ENCODE assay signal across 9 cellular contexts in the genomic region with DNA sequence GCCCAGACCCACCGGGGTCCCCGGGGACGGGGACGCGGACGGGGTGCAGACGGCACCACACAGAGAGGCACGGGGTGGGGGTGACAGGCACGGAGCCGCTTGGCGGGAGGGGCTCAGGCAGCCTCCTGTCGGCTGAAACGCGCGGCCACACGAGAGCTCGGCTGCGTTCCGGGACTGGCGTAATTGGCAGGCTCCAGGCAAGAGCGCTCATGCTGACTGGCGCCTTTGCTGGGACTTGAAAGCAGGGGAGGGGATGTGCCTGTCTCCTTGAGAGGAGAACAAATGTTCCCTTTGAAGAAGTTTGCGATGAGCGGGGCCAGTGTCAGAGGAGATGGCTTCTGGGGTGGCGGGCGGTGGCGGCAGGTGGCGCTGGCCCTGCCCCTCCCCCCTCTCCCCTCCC. TPM values are rescaled to one million over a fixed set of nuclear protein-coding genes. Genes with fewer than 3 reads are reported as not detected.
A peak's percentile ranks its signal among the peaks of the same experiment; 100 is the strongest.
DNase-seq lines count a peak whose midpoint lies in the region; ATAC-seq and TF ChIP-seq lines count a peak whose summit lies in the region.
"Had no signal": no experiment of that assay in that cellular context is flagged by ENCODE, and none has a peak within 500 bp of the region (broad histone marks: within the 10 kb centered on the region; RNA-seq: fewer than 3 reads in every experiment).

No MANE protein-coding gene starts in this region.

- H3K4me3 Mint-ChIP-seq in T-helper 2 cell treated with Interferon-gamma antibody and Interleukin-4, amounts not matched to agents 5 μg/mL and 100 μg/mL, for 36 hours = peak overlapping the region; percentile 29

- no peak overlapping the region for H3K27ac Mint-ChIP-seq in T-helper 2 cell treated with Interferon-gamma antibody and Interleukin-4, amounts not matched to agents 5 μg/mL and 100 μg/mL, for 36 hours

- H3K27me3 ChIP-seq in BJ (ENCODE audit: control insufficient read depth, insufficient read depth, low read length) (peaks cover 35% of the 10 kb centered on the region), MG63 (peaks cover 9% of the 10 kb centered on the region; the same call in 1 of the 2 replicates), sigmoid colon (peaks cover 19 to 95% (median 72%) of the 10 kb centered on the region in 3 donors)

- H3K27me3 Mint-ChIP-seq in T-helper 2 cell treated with Interferon-gamma antibody and Interleukin-4, amounts not matched to agents 5 μg/mL and 100 μg/mL, for 36 hours (ENCODE audit: low read depth) = peaks cover 57% of the 10 kb centered on the region

- no peak for TF ChIP-seq POLR2A in sigmoid colon (IDR thresholded peaks at IDR 0.05)

- H3K9me3 ChIP-seq in MG63 = no peaks in the 10 kb centered on the region
- H3K9me3 ChIP-seq in sigmoid colon = no peaks in the 10 kb centered on the region

- CTCF ChIA-PET in BJ (lab: Yijun Ruan, JAX) = interaction anchor here (2.9 kb wide), 1 partner anchor 8 kb away, joined by 17 read pairs; no protein-coding TSS in a partner anchor

- DNase-seq in BJ (ENCODE audit: low read depth) (no peak), MG63 (peak; percentile 30), left colon (no peak), hepatic stellate cell (ENCODE audit: low spot score) (no peak), sigmoid colon (no peak)
- DNase-seq in T-helper 2 cell treated with Interferon-gamma antibody and Interleukin-4, amounts not matched to agents 5 μg/mL and 100 μg/mL, for 36 hours (ENCODE audit: low spot score) = peak; percentile 14
- DNase-seq in effector CD4-positive, alpha-beta T cell = peak; percentile 30
- no peak for DNase-seq in activated CD4-positive, CD25-positive, alpha-beta regulatory T cell (lab: John Stamatoyannopoulos, UW)
- DNase-seq: foreskin melanocyte had no signal

- H3K9me3 Mint-ChIP-seq in T-helper 2 cell treated with Interferon-gamma antibody and Interleukin-4, amounts not matched to agents 5 μg/mL and 100 μg/mL, for 36 hours = no peaks in the 10 kb centered on the region

- intact Hi-C loops in left colon (cut with DNase I, micrococcal nuclease) = no loop called here
- intact Hi-C loops in sigmoid colon (cut with DNase I) = no loop called here

- H3K4me3 ChIP-seq in BJ (ENCODE audit: low read depth, low read length) (no peak overlapping the region), MG63 (no peak overlapping the region), sigmoid colon (no peak overlapping the region)

- 22 to 41% methylated on average over 27 to 28 of the region's 28 CpGs for WGBS in sigmoid colon, 2 donors

- H3K27ac ChIP-seq in sigmoid colon = no peak overlapping the region

- H3K36me3 ChIP-seq in BJ (ENCODE audit: control insufficient read depth, insufficient read depth, low read length) (no peaks in the 10 kb centered on the region), MG63 (no peaks in the 10 kb centered on the region), sigmoid colon (no peaks in the 10 kb centered on the region)

- no peaks in the 10 kb centered on the region for H3K36me3 Mint-ChIP-seq in T-helper 2 cell treated with Interferon-gamma antibody and Interleukin-4, amounts not matched to agents 5 μg/mL and 100 μg/mL, for 36 hours (ENCODE audit: low read depth)

- ATAC-seq in left colon = no peak

- POLR2A ChIA-PET in BJ (lab: Charles Lee) = no interaction called here

- no peak for TF ChIP-seq EP300 in sigmoid colon (IDR thresholded peaks at IDR 0.05)

- H3K4me1 ChIP-seq in sigmoid colon = peaks cover 0 to 5% (median 0%) of the 10 kb centered on the region in 4 donors

- H3K4me1 Mint-ChIP-seq in T-helper 2 cell treated with Interferon-gamma antibody and Interleukin-4, amounts not matched to agents 5 μg/mL and 100 μg/mL, for 36 hours (ENCODE audit: low read depth) = peaks cover 36% of the 10 kb centered on the region

- TF ChIP-seq CTCF in BJ (IDR thresholded peaks at IDR 0.05; ENCODE audit: insufficient read depth, low read depth, low read length) (0 out of 2 replicates have a peak, but pooled peaks have one; percentile 7), sigmoid colon (IDR thresholded peaks at IDR 0.05) (no peak)

RNA-seq across cellular contexts. Expression of a gene that starts 25.8 kb away (rescaled TPM):
- not detected in 2 replicates for polyA plus RNA-seq in BJ (2011; rRNA removed)
- not detected in 2 replicates for polyA minus RNA-seq in BJ (2011; rRNA and poly(A)+ RNA removed)
- total RNA-seq in MG63 (2014; rRNA removed; shearing (Covaris generic); ENCODE audit: low replicate concordance) = not detected in 2 replicates
- total RNA-seq in left colon = not detected
- not detected for total RNA-seq in sigmoid colon
- polyA plus RNA-seq in sigmoid colon = not detected

RNA-seq across cellular contexts. Expression of a gene that starts 28.5 kb away (rescaled TPM):
- polyA plus RNA-seq in BJ (2011; rRNA removed) = 14.4 and 30.8 TPM in 2 replicates
- 8.0 and 13.9 TPM in 2 replicates for polyA minus RNA-seq in BJ (2011; rRNA and poly(A)+ RNA removed)
- total RNA-seq in MG63 (2014; rRNA removed; shearing (Covaris generic); ENCODE audit: low replicate concordance) = not detected in 2 replicates
- 10 to 100 TPM; 17.7 to 28.1 TPM for total RNA-seq in left colon
- total RNA-seq in sigmoid colon = 1 to 10 TPM; 2.5 to 7.2 (median 3.3) TPM
- 10 to 100 TPM in 1 of 3 donors, 1 to 10 TPM in 1, under 1 TPM in 1; 0.60 to 15.4 (median 2.3) TPM for polyA plus RNA-seq in sigmoid colon

RNA-seq across cellular contexts. Expression of a gene that starts 43.0 kb away (rescaled TPM):
- polyA plus RNA-seq in BJ (2011; rRNA removed) (23.1 and 23.4 TPM in 2 replicates), sigmoid colon (10 to 100 TPM; 17.4 to 20.6 (median 18.3) TPM)
- 25.7 and 28.1 TPM in 2 replicates for polyA minus RNA-seq in BJ (2011; rRNA and poly(A)+ RNA removed)
- 36.6 and 42.1 TPM in 2 replicates for total RNA-seq in MG63 (2014; rRNA removed; shearing (Covaris generic); ENCODE audit: low replicate concordance)
- total RNA-seq in left colon (10 to 100 TPM; 30.7 to 37.7 TPM), sigmoid colon (10 to 100 TPM; 25.9 to 36.5 (median 34.5) TPM)

RNA-seq across cellular contexts. Expression of a gene that starts 54.7 kb away (rescaled TPM):
- 18.0 and 19.8 TPM in 2 replicates for polyA plus RNA-seq in BJ (2011; rRNA removed)
- 17.4 and 19.3 TPM in 2 replicates for polyA minus RNA-seq in BJ (2011; rRNA and poly(A)+ RNA removed)
- 20.0 and 21.2 TPM in 2 replicates for total RNA-seq in MG63 (2014; rRNA removed; shearing (Covaris generic); ENCODE audit: low replicate concordance)
- total RNA-seq in left colon = 10 to 100 TPM; 50.5 to 55.3 TPM
- 10 to 100 TPM; 48.7 to 70.6 (median 56.5) TPM for total RNA-seq in sigmoid colon
- polyA plus RNA-seq in sigmoid colon = 10 to 100 TPM; 10.4 to 31.1 (median 13.8) TPM

Comparison
In these comparisons a context has a peak if more than half of its experiments do, and no peak if none do; other contexts are left out.
1. DNase-seq: peak in MG63 (single experiment), T-helper 2 cell treated with Interferon-gamma antibody and Interleukin-4, amounts not matched to agents 5 μg/mL and 100 μg/mL, for 36 hours (single experiment) and effector CD4-positive, alpha-beta T cell (single experiment); none in BJ (single experiment), left colon (0 of 2), hepatic stellate cell (single experiment), sigmoid colon (single experiment) and activated CD4-positive, CD25-positive, alpha-beta regulatory T cell (0 of 4).